ENCODE assay signal across 14 cellular contexts in genomic region chr2:166410828-166411472, GRCh38. TPM values are rescaled to one million over a fixed set of nuclear protein-coding genes. Genes with fewer than 3 reads are reported as not detected.
A peak's percentile ranks its signal among the peaks of the same experiment; 100 is the strongest.
DNase-seq lines count a peak whose midpoint lies in the region; ATAC-seq and TF ChIP-seq lines count a peak whose summit lies in the region.
"Had no signal": no experiment of that assay in that cellular context is flagged by ENCODE, and none has a peak within 500 bp of the region (broad histone marks: within the 10 kb centered on the region; RNA-seq: fewer than 3 reads in every experiment).

No MANE protein-coding gene starts in this region.

- peak; percentile 59 for DNase-seq in AG09319 (ENCODE audit: extremely low read depth, low read depth)
- DNase-seq in LHCN-M2 (ENCODE audit: low read depth), result peak; percentile 79
- DNase-seq in astrocyte of the spinal cord (ENCODE audit: low read depth, low spot score), result peak; percentile 85
- DNase-seq in left lung, result no peak
- no peak for DNase-seq in HuH-7 (ENCODE audit: low spot score)
- DNase-seq in cerebellum (ENCODE audit: low spot score), result no peak
- no peak for DNase-seq in stimulated activated naive B cell treated with anti-CD40 and anti-IgM and Interleukin-4, amounts not matched to agents 10 μg/mL and 1 μg/mL and 100 μg/mL, for 72 hours
- DNase-seq in OCI-LY7 (ENCODE audit: low spot score), result no peak
- DNase-seq: activated CD8-positive, alpha-beta memory T cell treated with anti-CD3 and anti-CD28 coated beads, Interleukin-2, amount 50 U/mL, for 48 hours; naive thymus-derived CD8-positive, alpha-beta T cell; NCI-H2081 treated with DMSO at 0.1 percent for 48 hours had no signal

- intact Hi-C loops in left lung (cut with DNase I) (no loop called here), OCI-LY7 (cut with micrococcal nuclease; ENCODE audit: unreplicated experiment) (no loop called here)

- H3K79me2 ChIP-seq in OCI-LY7 (ENCODE audit: insufficient read depth, low read depth, low read length), result no peaks in the 10 kb centered on the region

- TF ChIP-seq CTCF in AG09319 (IDR thresholded peaks at IDR 0.05; ENCODE audit: low read depth, low read length) (no peak), astrocyte of the spinal cord (IDR thresholded peaks at IDR 0.05; ENCODE audit: low read depth, low read length) (no peak), left lung (IDR thresholded peaks at IDR 0.05) (no peak), OCI-LY7 (conservative IDR thresholded peaks at IDR 0.05; ENCODE audit: low read length) (no peak)

- CTCF ChIA-PET in OCI-LY7 (lab: Charles Lee; ENCODE audit: unreplicated experiment), result no interaction called here

- no peaks in the 10 kb centered on the region for H4K20me1 ChIP-seq in OCI-LY7 (ENCODE audit: insufficient read depth, low read length)

- H2AFZ ChIP-seq in OCI-LY7 (ENCODE audit: low read length), result no peak overlapping the region

- no peak overlapping the region for H3K4me2 ChIP-seq in OCI-LY7 (ENCODE audit: low read length)

- H3K36me3 Mint-ChIP-seq in stimulated activated naive B cell treated with anti-CD40 and anti-IgM and Interleukin-4, amounts not matched to agents 10 μg/mL and 1 μg/mL and 100 μg/mL, for 72 hours, result no peaks in the 10 kb centered on the region
- H3K36me3 Mint-ChIP-seq: naive thymus-derived CD8-positive, alpha-beta T cell had no signal

- H3K27me3 ChIP-seq in left lung, result no peaks in the 10 kb centered on the region
- H3K27me3 ChIP-seq: tibial nerve had no signal

- no TSS peak for BruUV-seq in OCI-LY7 (replicated peaks; lab: Mats Ljungman, UMichigan)

- POLR2A ChIA-PET in OCI-LY7 (lab: Charles Lee), result no interaction called here

- H3K9me2 ChIP-seq in OCI-LY7 (ENCODE audit: insufficient read depth, low read length), result no peaks in the 10 kb centered on the region

- H3K27ac Mint-ChIP-seq in stimulated activated naive B cell treated with anti-CD40 and anti-IgM and Interleukin-4, amounts not matched to agents 10 μg/mL and 1 μg/mL and 100 μg/mL, for 72 hours, result no peak overlapping the region
- H3K27ac Mint-ChIP-seq: naive thymus-derived CD8-positive, alpha-beta T cell had no signal

- H3K36me3 ChIP-seq in left lung (no peaks in the 10 kb centered on the region), OCI-LY7 (ENCODE audit: insufficient read depth, low read length) (no peaks in the 10 kb centered on the region)
- H3K36me3 ChIP-seq: HAP-1 had no signal

- no peak overlapping the region for H3K4me3 Mint-ChIP-seq in stimulated activated naive B cell treated with anti-CD40 and anti-IgM and Interleukin-4, amounts not matched to agents 10 μg/mL and 1 μg/mL and 100 μg/mL, for 72 hours
- H3K4me3 Mint-ChIP-seq: central memory CD8-positive, alpha-beta T cell; naive thymus-derived CD8-positive, alpha-beta T cell had no signal

- ATAC-seq in left lung, result peak; percentile 67
- ATAC-seq in stimulated activated naive B cell treated with anti-CD40 and anti-IgM and Interleukin-4, amounts not matched to agents 10 μg/mL and 1 μg/mL and 100 μg/mL, for 72 hours (replicated peaks), result no peak
- ATAC-seq: naive thymus-derived CD8-positive, alpha-beta T cell had no signal

- H3K9me3 ChIP-seq in left lung, result no peaks in the 10 kb centered on the region
- no peaks in the 10 kb centered on the region for H3K9me3 ChIP-seq in OCI-LY7 (ENCODE audit: low read length)
- H3K9me3 ChIP-seq: HAP-1, tibial nerve had no signal

- no peaks in the 10 kb centered on the region for H3K9me3 Mint-ChIP-seq in stimulated activated naive B cell treated with anti-CD40 and anti-IgM and Interleukin-4, amounts not matched to agents 10 μg/mL and 1 μg/mL and 100 μg/mL, for 72 hours
- H3K9me3 Mint-ChIP-seq: naive thymus-derived CD8-positive, alpha-beta T cell had no signal

- in situ Hi-C loops in astrocyte of the spinal cord (cut with HindIII; ENCODE audit: low sequenced_read_pairs), result no loop called here

- no peaks in the 10 kb centered on the region for H3K27me3 Mint-ChIP-seq in stimulated activated naive B cell treated with anti-CD40 and anti-IgM and Interleukin-4, amounts not matched to agents 10 μg/mL and 1 μg/mL and 100 μg/mL, for 72 hours
- H3K27me3 Mint-ChIP-seq: central memory CD8-positive, alpha-beta T cell; naive thymus-derived CD8-positive, alpha-beta T cell had no signal

- peaks cover 0 to 2% of the 10 kb centered on the region in 2 donors for H3K4me1 Mint-ChIP-seq in stimulated activated naive B cell treated with anti-CD40 and anti-IgM and Interleukin-4, amounts not matched to agents 10 μg/mL and 1 μg/mL and 100 μg/mL, for 72 hours
- H3K4me1 Mint-ChIP-seq: central memory CD8-positive, alpha-beta T cell; naive thymus-derived CD8-positive, alpha-beta T cell had no signal

- no peaks in the 10 kb centered on the region for H3K4me1 ChIP-seq in left lung
- H3K4me1 ChIP-seq in OCI-LY7 (ENCODE audit: insufficient read depth, low read length, poor library complexity, severe bottlenecking), result no peaks in the 10 kb centered on the region

- no peak overlapping the region for H3K27ac ChIP-seq in left lung
- H3K27ac ChIP-seq in OCI-LY7 (ENCODE audit: low read depth, low read length, poor library complexity, severe bottlenecking), result no peak overlapping the region

- H3K4me3 ChIP-seq in astrocyte of the spinal cord (ENCODE audit: low read depth, low read length) (no peak overlapping the region), left lung (no peak overlapping the region), OCI-LY7 (ENCODE audit: low read depth, low read length, poor library complexity, severe bottlenecking) (no peak overlapping the region)
- H3K4me3 ChIP-seq: HAP-1, tibial nerve had no signal

RNA-seq across cellular contexts. Expression of gene SCN9A, which starts 35.2 kb away (rescaled TPM):
- 0.45 and 1.1 TPM in 2 replicates for total RNA-seq in LHCN-M2 (2014; rRNA removed)
- 0.15 TPM for polyA plus RNA-seq in LHCN-M2 (2012)
- total RNA-seq in left lung, result 10 to 100 TPM; 11.8 to 15.6 TPM
- total RNA-seq in cerebellum, result 69.0 TPM
- total RNA-seq in OCI-LY7 (2014; rRNA removed; shearing (Covaris generic)), result not detected in 2 replicates
- not detected in 2 replicates for total RNA-seq in OCI-LY7 (2022)
- total RNA-seq: naive thymus-derived CD8-positive, alpha-beta T cell had no signal

Comparison
In these comparisons a context has a peak if more than half of its experiments do, and no peak if none do; other contexts are left out.
1. DNase-seq: peak in AG09319 (single experiment), LHCN-M2 (single experiment) and astrocyte of the spinal cord (single experiment); none in left lung (0 of 2), HuH-7 (single experiment), cerebellum (single experiment), stimulated activated naive B cell treated with anti-CD40 and anti-IgM and Interleukin-4, amounts not matched to agents 10 μg/mL and 1 μg/mL and 100 μg/mL, for 72 hours (single experiment) and OCI-LY7 (single experiment).